In genomic region chr17:71375948-71376347, GRCh38 we compare ENCODE assay signal across 8 cellular contexts.
"Had no signal": no experiment of that assay in that cellular context is flagged by ENCODE, and none has a peak within 500 bp of the region (broad histone marks: within the 10 kb centered on the region; RNA-seq: fewer than 3 reads in every experiment).

No MANE protein-coding gene starts in this region.

- H3K27ac ChIP-seq: GM23248, HL-60 had no signal

- DNase-seq: GM23248, GOT3, H7, IMR-90 had no signal

- H3K4me1 ChIP-seq: HAP-1 had no signal

- H3K4me3 ChIP-seq: GM23248, HAP-1, K562 had no signal

- H2AFZ ChIP-seq: GM23248 had no signal

- ATAC-seq: HCT116, K562 had no signal

- H3K36me3 ChIP-seq: HAP-1 had no signal

- H3K9ac ChIP-seq: GM23248 had no signal
